In genomic region chr10:75462865-75463264, GRCh38 we compare ENCODE assay signal across 32 cellular contexts. TPM values are rescaled to one million over a fixed set of nuclear protein-coding genes. Genes with fewer than 3 reads are reported as not detected.
"Had no signal": no experiment of that assay in that cellular context is flagged by ENCODE, and none has a peak within 500 bp of the region (broad histone marks: within the 10 kb centered on the region; RNA-seq: fewer than 3 reads in every experiment).

No MANE protein-coding gene starts in this region.

- H3K9me3 Mint-ChIP-seq: activated CD4-positive, alpha-beta memory T cell treated with anti-CD3 and anti-CD28 coated beads, Interleukin-2, amount 10 ng/mL, durations not matched to agents 7 days and 5 days; activated naive CD4-positive, alpha-beta T cell treated with anti-CD3 and anti-CD28 coated beads, Interleukin-2, amount 10 ng/mL, durations not matched to agents 7 days and 5 days; activated naive CD8-positive, alpha-beta T cell treated with anti-CD3 and anti-CD28 coated beads, Interleukin-2, amount 50 U/mL, for 24 hours; brain had no signal

- DNase-seq: activated CD4-positive, alpha-beta memory T cell treated with anti-CD3 and anti-CD28 coated beads, Interleukin-2, amount 10 ng/mL, durations not matched to agents 7 days and 5 days; activated CD4-positive, alpha-beta T cell treated with anti-CD3 and anti-CD28 coated beads for 1 hour; activated CD4-positive, alpha-beta T cell treated with anti-CD3 and anti-CD28 coated beads for 48 hours; activated CD4-positive, CD25-positive, alpha-beta regulatory T cell; activated CD8-positive, alpha-beta memory T cell treated with anti-CD3 and anti-CD28 coated beads for 24 hours; activated CD8-positive, alpha-beta memory T cell treated with anti-CD3 and anti-CD28 coated beads, Interleukin-2, amount 10 ng/mL, durations not matched to agents 7 days and 5 days; activated CD8-positive, alpha-beta memory T cell treated with anti-CD3 and anti-CD28 coated beads, Interleukin-2, amount 50 U/mL, for 48 hours; activated effector memory CD4-positive, alpha-beta T cell treated with Interleukin-2 at 50 U/mL for 16 hours; activated naive CD4-positive, alpha-beta T cell treated with anti-CD3 and anti-CD28 coated beads, Interleukin-2, amount 10 ng/mL, durations not matched to agents 7 days and 5 days; activated naive CD8-positive, alpha-beta T cell treated with anti-CD3 and anti-CD28 coated beads, Interleukin-2, amount 50 U/mL, for 24 hours; activated T-cell treated with anti-CD3 and anti-CD28 coated beads, Interleukin-2, amount 50 U/mL, for 48 hours; anterior cingulate cortex; cerebellar nuclear complex; Kasumi-1; KG1; MM.1S; NCI-H1105; NCI-H1417 treated with DMSO at 0.1 percent for 48 hours; NCI-H1694 treated with DMSO at 0.1 percent for 48 hours; NCI-H2029; NCI-H2107; NCI-H345; NCI-H524 treated with DMSO at 0.1 percent for 48 hours; OCI-M1; Right ventricle myocardium superior; SW 1271; T-helper 1 cell; T-helper 2 cell; T-helper 9 cell had no signal

- H3K27me3 Mint-ChIP-seq: activated CD8-positive, alpha-beta memory T cell treated with anti-CD3 and anti-CD28 coated beads, Interleukin-2, amount 10 ng/mL, durations not matched to agents 7 days and 5 days; activated naive CD4-positive, alpha-beta T cell treated with anti-CD3 and anti-CD28 coated beads, Interleukin-2, amount 10 ng/mL, durations not matched to agents 7 days and 5 days had no signal

- H3K27ac ChIP-seq: VCaP had no signal

- H3K4me3 Mint-ChIP-seq: activated CD4-positive, alpha-beta memory T cell treated with anti-CD3 and anti-CD28 coated beads, Interleukin-2, amount 10 ng/mL, durations not matched to agents 7 days and 5 days; activated CD8-positive, alpha-beta memory T cell treated with anti-CD3 and anti-CD28 coated beads, Interleukin-2, amount 10 ng/mL, durations not matched to agents 7 days and 5 days; activated naive CD4-positive, alpha-beta T cell treated with anti-CD3 and anti-CD28 coated beads, Interleukin-2, amount 10 ng/mL, durations not matched to agents 7 days and 5 days; activated naive CD8-positive, alpha-beta T cell; activated naive CD8-positive, alpha-beta T cell treated with anti-CD3 and anti-CD28 coated beads, Interleukin-2, amount 50 U/mL, for 24 hours; brain had no signal

- ATAC-seq: activated CD8-positive, alpha-beta memory T cell treated with anti-CD3 and anti-CD28 coated beads, Interleukin-2, amount 10 ng/mL, durations not matched to agents 7 days and 5 days; activated naive CD8-positive, alpha-beta T cell treated with anti-CD3 and anti-CD28 coated beads, Interleukin-2, amount 50 U/mL, for 24 hours had no signal

- H3K27ac Mint-ChIP-seq: activated CD4-positive, alpha-beta memory T cell treated with anti-CD3 and anti-CD28 coated beads, Interleukin-2, amount 10 ng/mL, durations not matched to agents 7 days and 5 days; activated CD8-positive, alpha-beta memory T cell treated with anti-CD3 and anti-CD28 coated beads, Interleukin-2, amount 10 ng/mL, durations not matched to agents 7 days and 5 days; activated naive CD4-positive, alpha-beta T cell treated with anti-CD3 and anti-CD28 coated beads, Interleukin-2, amount 10 ng/mL, durations not matched to agents 7 days and 5 days; activated naive CD8-positive, alpha-beta T cell; activated naive CD8-positive, alpha-beta T cell treated with anti-CD3 and anti-CD28 coated beads, Interleukin-2, amount 50 U/mL, for 24 hours had no signal

- H3K4me1 Mint-ChIP-seq: activated CD4-positive, alpha-beta memory T cell treated with anti-CD3 and anti-CD28 coated beads, Interleukin-2, amount 10 ng/mL, durations not matched to agents 7 days and 5 days; activated CD8-positive, alpha-beta memory T cell treated with anti-CD3 and anti-CD28 coated beads, Interleukin-2, amount 10 ng/mL, durations not matched to agents 7 days and 5 days; activated naive CD4-positive, alpha-beta T cell treated with anti-CD3 and anti-CD28 coated beads, Interleukin-2, amount 10 ng/mL, durations not matched to agents 7 days and 5 days; activated naive CD8-positive, alpha-beta T cell treated with anti-CD3 and anti-CD28 coated beads, Interleukin-2, amount 50 U/mL, for 24 hours had no signal

- H3K36me3 Mint-ChIP-seq: activated CD8-positive, alpha-beta memory T cell treated with anti-CD3 and anti-CD28 coated beads, Interleukin-2, amount 10 ng/mL, durations not matched to agents 7 days and 5 days; activated naive CD4-positive, alpha-beta T cell treated with anti-CD3 and anti-CD28 coated beads, Interleukin-2, amount 10 ng/mL, durations not matched to agents 7 days and 5 days; activated naive CD8-positive, alpha-beta T cell; brain had no signal

RNA-seq across cellular contexts. Expression of gene LRMDA, which starts 31.4 kb away (rescaled TPM):
- total RNA-seq: activated CD4-positive, alpha-beta memory T cell treated with anti-CD3 and anti-CD28 coated beads, Interleukin-2, amount 10 ng/mL, durations not matched to agents 7 days and 5 days; activated CD8-positive, alpha-beta memory T cell treated with anti-CD3 and anti-CD28 coated beads, Interleukin-2, amount 10 ng/mL, durations not matched to agents 7 days and 5 days had no signal
